ENCODE assay signal across 10 cellular contexts in the genomic region with DNA sequence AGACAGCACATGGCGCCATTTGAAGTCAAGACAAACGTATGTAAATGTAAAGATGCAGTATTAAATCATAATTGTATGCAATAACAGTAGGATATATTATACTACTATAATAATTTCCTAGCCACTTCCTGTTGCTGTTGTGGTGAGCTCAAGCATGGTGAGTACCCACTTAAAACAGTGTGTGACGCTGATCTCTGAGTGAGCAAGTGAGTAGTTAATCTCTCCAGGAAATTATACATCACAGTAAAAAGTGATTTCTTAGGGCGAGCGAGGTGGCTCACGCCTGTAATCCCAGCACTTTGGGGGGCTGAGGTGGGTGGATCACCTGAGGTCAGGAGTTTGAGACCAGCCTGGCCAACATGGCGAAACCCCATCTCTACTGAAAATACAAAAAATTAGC. TPM values are rescaled to one million over a fixed set of nuclear protein-coding genes. Genes with fewer than 3 reads are reported as not detected.
A peak's percentile ranks its signal among the peaks of the same experiment; 100 is the strongest.
DNase-seq lines count a peak whose midpoint lies in the region; ATAC-seq and FAIRE-seq lines count a peak whose summit lies in the region.
"Not testable (repeated sequence)": the region's sequence is repeated elsewhere in the genome, so short reads cannot be mapped to it uniquely, and the experiment has no call there.
"Had no signal": no experiment of that assay in that cellular context is flagged by ENCODE, and none has a peak within 500 bp of the region (broad histone marks: within the 10 kb centered on the region; RNA-seq: fewer than 3 reads in every experiment).

No MANE protein-coding gene starts in this region.

- FAIRE-seq in small intestine (lab: Jason Lieb, UNC) = not testable (repeated sequence)

- not testable (repeated sequence) for H3K27me3 Mint-ChIP-seq in CD4-positive, alpha-beta memory T cell; T-cell; activated CD4-positive, alpha-beta memory T cell treated with anti-CD3 and anti-CD28 coated beads for 36 hours
- peaks cover 11 to 18% of the 10 kb centered on the region in 2 donors for H3K27me3 Mint-ChIP-seq in stimulated activated naive B cell treated with anti-CD40 and anti-IgM and Interleukin-4, amounts not matched to agents 10 μg/mL and 1 μg/mL and 100 μg/mL, for 72 hours

- H3K27me3 ChIP-seq in CD4-positive, alpha-beta memory T cell (ENCODE audit: insufficient read depth, low read length); small intestine (ENCODE audit: control insufficient read depth in 2 of 2, insufficient read depth in 2 of 2, low read length in 2 of 2): not testable (repeated sequence)

- peak; percentile 77 to 85 (median 81) for DNase-seq in CD4-positive, alpha-beta memory T cell
- peak; percentile 58 for DNase-seq in LHCN-M2 (ENCODE audit: low read depth)
- DNase-seq in T-cell = peak; percentile 12 to 73 (median 48)
- peak; percentile 54 for DNase-seq in activated CD4-positive, alpha-beta memory T cell treated with anti-CD3 and anti-CD28 coated beads for 36 hours
- peak; percentile 25 for DNase-seq in activated effector memory CD4-positive, alpha-beta T cell treated with Interleukin-2 at 50 U/mL for 16 hours
- peak; percentile 49 for DNase-seq in effector CD4-positive, alpha-beta T cell
- peak; percentile 50 for DNase-seq in small intestine
- DNase-seq in stimulated activated naive B cell treated with anti-CD40 and anti-IgM and Interleukin-4, amounts not matched to agents 10 μg/mL and 1 μg/mL and 100 μg/mL, for 72 hours = not testable (repeated sequence)

- WGBS in small intestine, 3 donors = 64 to 85% (median 65%) methylated on average over 7 of the region's 7 CpGs

- not testable (repeated sequence) for H3K9me3 Mint-ChIP-seq in CD4-positive, alpha-beta memory T cell; T-cell; activated CD4-positive, alpha-beta memory T cell treated with anti-CD3 and anti-CD28 coated beads for 36 hours; stimulated activated naive B cell treated with anti-CD40 and anti-IgM and Interleukin-4, amounts not matched to agents 10 μg/mL and 1 μg/mL and 100 μg/mL, for 72 hours

- ATAC-seq in T-cell (replicated peaks in 1 of 4) = peak; percentile 94 to 100 (median 98)
- peak; percentile 50 to 55 for ATAC-seq in stimulated activated naive B cell treated with anti-CD40 and anti-IgM and Interleukin-4, amounts not matched to agents 10 μg/mL and 1 μg/mL and 100 μg/mL, for 72 hours (replicated peaks)

- H3K27ac Mint-ChIP-seq in CD4-positive, alpha-beta memory T cell = peak overlapping the region; percentile 82 to 98 (median 96)
- H3K27ac Mint-ChIP-seq in T-cell = peak overlapping the region; percentile 91 to 95
- peak overlapping the region; percentile 67 for H3K27ac Mint-ChIP-seq in activated CD4-positive, alpha-beta memory T cell treated with anti-CD3 and anti-CD28 coated beads for 36 hours
- not testable (repeated sequence) for H3K27ac Mint-ChIP-seq in stimulated activated naive B cell treated with anti-CD40 and anti-IgM and Interleukin-4, amounts not matched to agents 10 μg/mL and 1 μg/mL and 100 μg/mL, for 72 hours

- POLR2A ChIA-PET in CD4-positive, alpha-beta memory T cell (lab: Charles Lee; ENCODE audit: partially characterized antibody) = interaction anchor here (0.6 to 1.8 kb wide), 10 partner anchors 26 to 659 kb away, joined by 3 to 17 read pairs (median 6); partner anchors contain the start of genes LDHA, SERGEF, SPTY2D1 and TMEM86A
- POLR2A ChIA-PET in T-cell (lab: Charles Lee) = interaction anchor here (0.6 to 1.1 kb wide), 5 partner anchors 23 to 145 kb away, joined by 3 to 8 read pairs (median 5); partner anchors contain the start of genes TMEM86A (in 1 of the 2) and TSG101 (in 1 of the 2)
- POLR2A ChIA-PET in activated CD4-positive, alpha-beta memory T cell treated with anti-CD3 and anti-CD28 coated beads for 36 hours (lab: Charles Lee) = not testable (repeated sequence)

- peak overlapping the region; percentile 39 for H3K27ac ChIP-seq in CD4-positive, alpha-beta memory T cell (ENCODE audit: low read depth, low read length)
- H3K27ac ChIP-seq in small intestine (ENCODE audit: low read depth in 1 of 2, low read length in 1 of 2) = not testable (repeated sequence)

- H3K4me1 ChIP-seq in CD4-positive, alpha-beta memory T cell (ENCODE audit: insufficient read depth, low read length) = peaks cover 43% of the 10 kb centered on the region
- H3K4me1 ChIP-seq in small intestine (ENCODE audit: control insufficient read depth in 2 of 2, insufficient read depth in 1 of 2, low read depth in 1 of 2, low read length in 1 of 2) = not testable (repeated sequence)

- H3K9me3 ChIP-seq in CD4-positive, alpha-beta memory T cell (ENCODE audit: control insufficient read depth in 1 of 2, low read length in 2 of 2); small intestine (ENCODE audit: control insufficient read depth, low read depth): not testable (repeated sequence)

- peak overlapping the region in 1 of 2 donors; percentile 19 for H3K4me3 ChIP-seq in CD4-positive, alpha-beta memory T cell (ENCODE audit: low read length in 2 of 2)
- H3K4me3 ChIP-seq in small intestine (ENCODE audit: low read depth in 1 of 2, low read length in 2 of 2) = not testable (repeated sequence)

- not testable (repeated sequence) for H3K36me3 ChIP-seq in CD4-positive, alpha-beta memory T cell (ENCODE audit: insufficient read depth, low read length); small intestine (ENCODE audit: control insufficient read depth in 2 of 2, insufficient read depth in 2 of 2, low read length in 2 of 2)

- CTCF ChIA-PET in CD4-positive, alpha-beta memory T cell (lab: Charles Lee; ENCODE audit: partially characterized antibody) = interaction anchor here (0.6 to 3.1 kb wide), 6 partner anchors 25 to 59 kb away, joined by 3 to 12 read pairs (median 4); no protein-coding TSS in a partner anchor
- CTCF ChIA-PET in T-cell (lab: Charles Lee) = interaction anchor here in 1 of 2 donors (0.9 to 2.0 kb wide), 5 partner anchors 18 to 131 kb away, joined by 3 to 9 read pairs (median 4); partner anchors contain the start of gene SPTY2D1
- CTCF ChIA-PET in activated CD4-positive, alpha-beta memory T cell treated with anti-CD3 and anti-CD28 coated beads for 36 hours (lab: Charles Lee) = interaction anchor here (1.0 to 2.0 kb wide), 2 partner anchors 49 to 132 kb away, joined by 4 to 12 read pairs; no protein-coding TSS in a partner anchor

- peaks cover 18 to 56% (median 42%) of the 10 kb centered on the region in 4 donors for H3K4me1 Mint-ChIP-seq in CD4-positive, alpha-beta memory T cell
- peaks cover 44 to 54% (median 44%) of the 10 kb centered on the region in 3 donors for H3K4me1 Mint-ChIP-seq in T-cell
- H3K4me1 Mint-ChIP-seq in activated CD4-positive, alpha-beta memory T cell treated with anti-CD3 and anti-CD28 coated beads for 36 hours (ENCODE audit: low read depth) = peaks cover 45% of the 10 kb centered on the region
- not testable (repeated sequence) for H3K4me1 Mint-ChIP-seq in stimulated activated naive B cell treated with anti-CD40 and anti-IgM and Interleukin-4, amounts not matched to agents 10 μg/mL and 1 μg/mL and 100 μg/mL, for 72 hours

- not testable (repeated sequence) for H3K36me3 Mint-ChIP-seq in CD4-positive, alpha-beta memory T cell; T-cell; activated CD4-positive, alpha-beta memory T cell treated with anti-CD3 and anti-CD28 coated beads for 36 hours; stimulated activated naive B cell treated with anti-CD40 and anti-IgM and Interleukin-4, amounts not matched to agents 10 μg/mL and 1 μg/mL and 100 μg/mL, for 72 hours

- H3K4me3 Mint-ChIP-seq in CD4-positive, alpha-beta memory T cell = peak overlapping the region; percentile 77 to 92 (median 84)
- H3K4me3 Mint-ChIP-seq in T-cell = peak overlapping the region; percentile 69 to 75 (median 73)
- H3K4me3 Mint-ChIP-seq in activated CD4-positive, alpha-beta memory T cell treated with anti-CD3 and anti-CD28 coated beads for 36 hours = peak overlapping the region; percentile 23
- H3K4me3 Mint-ChIP-seq in stimulated activated naive B cell treated with anti-CD40 and anti-IgM and Interleukin-4, amounts not matched to agents 10 μg/mL and 1 μg/mL and 100 μg/mL, for 72 hours = not testable (repeated sequence)

- intact Hi-C loops in CD4-positive, alpha-beta memory T cell (cut with micrococcal nuclease) = loop anchor here (1.0 kb wide), 3 partner anchors 26 to 60 kb away; partner anchors contain the start of genes SPTY2D1 and TMEM86A
- intact Hi-C loops in activated CD4-positive, alpha-beta memory T cell treated with anti-CD3 and anti-CD28 coated beads for 36 hours (cut with micrococcal nuclease) = loop anchor here (2.0 to 5.0 kb wide), 2 partner anchors 27 to 50 kb away; partner anchors contain the start of gene TMEM86A

RNA-seq across cellular contexts. Expression of gene TMEM86A, which starts 26.4 kb away (rescaled TPM):
- 1 to 10 TPM; 2.5 to 4.0 TPM for total RNA-seq in CD4-positive, alpha-beta memory T cell
- polyA plus RNA-seq in CD4-positive, alpha-beta memory T cell = under 1 TPM; 0.76 to 0.88 TPM
- total RNA-seq in LHCN-M2 (2014; rRNA removed) (1.6 and 2.1 TPM in 2 replicates), T-cell (1 to 10 TPM; 2.5 to 6.8 (median 3.5) TPM)
- polyA plus RNA-seq in LHCN-M2 (2012) = 2.1 TPM
- total RNA-seq in activated CD4-positive, alpha-beta memory T cell treated with anti-CD3 and anti-CD28 coated beads for 36 hours = under 1 TPM; 0.50 to 0.65 TPM
- 1 to 10 TPM in 1 of 3 donors, under 1 TPM in 2; 0.22 to 1.3 (median 0.81) TPM for polyA plus RNA-seq in small intestine

RNA-seq across cellular contexts. Expression of gene SPTY2D1, which starts 38.1 kb away (rescaled TPM):
- 10 to 100 TPM; 23.0 to 25.2 TPM for total RNA-seq in CD4-positive, alpha-beta memory T cell
- 10 to 100 TPM in 1 of 2 donors, 1 to 10 TPM in 1; 5.1 to 12.6 TPM for polyA plus RNA-seq in CD4-positive, alpha-beta memory T cell
- total RNA-seq in LHCN-M2 (2014; rRNA removed) (19.7 and 27.8 TPM in 2 replicates), T-cell (10 to 100 TPM; 18.2 to 46.2 (median 22.2) TPM)
- 5.3 TPM for polyA plus RNA-seq in LHCN-M2 (2012)
- total RNA-seq in activated CD4-positive, alpha-beta memory T cell treated with anti-CD3 and anti-CD28 coated beads for 36 hours = 10 to 100 TPM; 18.7 to 23.4 TPM
- polyA plus RNA-seq in small intestine = 1 to 10 TPM; 5.8 to 6.8 (median 6.2) TPM

RNA-seq across cellular contexts. Expression of gene IGSF22, which starts 53.8 kb away (rescaled TPM):
- total RNA-seq in CD4-positive, alpha-beta memory T cell = 1 to 10 TPM; 5.3 to 8.0 TPM
- polyA plus RNA-seq in CD4-positive, alpha-beta memory T cell = 1 to 10 TPM; 4.6 to 5.8 TPM
- not detected in 2 replicates for total RNA-seq in LHCN-M2 (2014; rRNA removed)
- 0.26 TPM for polyA plus RNA-seq in LHCN-M2 (2012)
- total RNA-seq in T-cell = 1 to 10 TPM; 2.1 to 3.7 (median 2.8) TPM
- under 1 TPM; 0.85 to 1.00 TPM for total RNA-seq in activated CD4-positive, alpha-beta memory T cell treated with anti-CD3 and anti-CD28 coated beads for 36 hours
- polyA plus RNA-seq in small intestine = under 1 TPM; 0.27 to 0.89 (median 0.49) TPM
- total RNA-seq: esophagus mucosa, pulmonary artery endothelial cell had no signal
